1 cellular context compared by ENCODE assay signal in the genomic region with DNA sequence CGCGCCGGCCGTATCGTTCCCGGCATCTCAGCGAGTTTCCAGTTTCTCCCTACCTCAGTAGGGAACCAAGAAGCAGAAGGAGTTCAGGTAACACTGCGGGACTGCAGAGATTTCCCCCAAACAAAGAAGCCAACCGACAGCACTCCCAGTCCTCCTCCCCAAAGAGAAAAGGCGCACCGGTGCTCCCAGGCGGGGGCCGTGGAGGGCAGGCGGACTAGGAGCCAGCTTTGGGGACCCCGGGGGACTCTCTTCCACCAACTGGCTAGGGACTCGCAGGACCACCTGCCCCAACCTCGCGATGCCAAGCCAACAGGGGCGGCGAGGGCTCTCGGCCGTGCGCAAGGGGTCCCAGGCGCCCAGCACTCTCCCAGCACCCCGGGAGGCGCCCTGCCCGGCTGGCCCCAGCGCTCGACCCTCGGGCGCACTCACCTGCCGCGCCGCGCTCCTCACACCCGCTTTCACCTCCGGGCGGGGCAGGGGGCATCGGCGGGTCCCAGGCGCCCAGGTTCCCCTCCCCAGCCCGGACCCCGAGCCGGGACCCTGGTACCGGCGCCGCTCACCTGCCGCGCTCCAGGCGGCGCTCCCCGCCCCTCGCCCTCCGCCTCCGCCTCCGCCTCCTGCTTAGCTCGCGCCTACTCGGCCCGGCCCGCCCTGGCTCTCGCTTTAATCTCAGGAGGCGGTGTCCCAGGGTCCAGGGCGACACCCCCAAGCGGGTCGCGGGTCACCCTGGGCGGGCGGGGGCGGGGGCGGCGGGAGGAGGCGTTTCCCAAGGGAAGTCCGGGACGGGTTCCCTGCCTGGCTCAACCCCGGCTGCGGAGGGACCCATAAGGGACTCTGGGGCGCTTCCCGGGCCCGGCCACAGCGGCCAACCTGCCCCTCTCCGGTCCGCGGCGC.
TF ChIP-seq lines count a peak whose summit lies in the region.

A gene (minus strand): TSS at position 638 of the 894 bp plus-strand sequence. CDS start 10,025 bp downstream, outside the sequence.

TF ChIP-seq in H1, 55 proteins besides CTCF, POLR2A, EP300 and RAD21:
- TF ChIP-seq JUN (IDR thresholded peaks at IDR 0.05; ENCODE audit: low read depth, low read length): no peak
- peak in 1 of 2 experiments; percentile 15; a peak in 1 of 4 replicates for TF ChIP-seq SIN3A (conservative IDR thresholded peaks at IDR 0.05 in 1 of 2, IDR thresholded peaks at IDR 0.05 in 1 of 2; ENCODE audit: low read depth in 1 of 2, low read length in 2 of 2)
- no peak for TF ChIP-seq TAF1 (IDR thresholded peaks at IDR 0.05; ENCODE audit: low read depth, low read length)
- TF ChIP-seq RFX5 (IDR thresholded peaks at IDR 0.05; ENCODE audit: borderline replicate concordance, low read depth, low read length): no peak
- no peak for TF ChIP-seq NRF1 (IDR thresholded peaks at IDR 0.05; ENCODE audit: low read depth, low read length)
- TF ChIP-seq TCF12 (IDR thresholded peaks at IDR 0.05; ENCODE audit: low read depth, low read length): no peak
- TF ChIP-seq TBP (IDR thresholded peaks at IDR 0.05; ENCODE audit: low read depth, low read length): no peak
- no peak for TF ChIP-seq BRCA1 (IDR thresholded peaks at IDR 0.05; ENCODE audit: low read depth, low read length)
- TF ChIP-seq RXRA (IDR thresholded peaks at IDR 0.05; ENCODE audit: insufficient read depth, low read depth, low read length): no peak
- TF ChIP-seq POU5F1 (IDR thresholded peaks at IDR 0.05; ENCODE audit: low read depth, low read length): no peak
- no peak for TF ChIP-seq JUND (IDR thresholded peaks at IDR 0.05; ENCODE audit: low read length)
- TF ChIP-seq, protein P1, sequence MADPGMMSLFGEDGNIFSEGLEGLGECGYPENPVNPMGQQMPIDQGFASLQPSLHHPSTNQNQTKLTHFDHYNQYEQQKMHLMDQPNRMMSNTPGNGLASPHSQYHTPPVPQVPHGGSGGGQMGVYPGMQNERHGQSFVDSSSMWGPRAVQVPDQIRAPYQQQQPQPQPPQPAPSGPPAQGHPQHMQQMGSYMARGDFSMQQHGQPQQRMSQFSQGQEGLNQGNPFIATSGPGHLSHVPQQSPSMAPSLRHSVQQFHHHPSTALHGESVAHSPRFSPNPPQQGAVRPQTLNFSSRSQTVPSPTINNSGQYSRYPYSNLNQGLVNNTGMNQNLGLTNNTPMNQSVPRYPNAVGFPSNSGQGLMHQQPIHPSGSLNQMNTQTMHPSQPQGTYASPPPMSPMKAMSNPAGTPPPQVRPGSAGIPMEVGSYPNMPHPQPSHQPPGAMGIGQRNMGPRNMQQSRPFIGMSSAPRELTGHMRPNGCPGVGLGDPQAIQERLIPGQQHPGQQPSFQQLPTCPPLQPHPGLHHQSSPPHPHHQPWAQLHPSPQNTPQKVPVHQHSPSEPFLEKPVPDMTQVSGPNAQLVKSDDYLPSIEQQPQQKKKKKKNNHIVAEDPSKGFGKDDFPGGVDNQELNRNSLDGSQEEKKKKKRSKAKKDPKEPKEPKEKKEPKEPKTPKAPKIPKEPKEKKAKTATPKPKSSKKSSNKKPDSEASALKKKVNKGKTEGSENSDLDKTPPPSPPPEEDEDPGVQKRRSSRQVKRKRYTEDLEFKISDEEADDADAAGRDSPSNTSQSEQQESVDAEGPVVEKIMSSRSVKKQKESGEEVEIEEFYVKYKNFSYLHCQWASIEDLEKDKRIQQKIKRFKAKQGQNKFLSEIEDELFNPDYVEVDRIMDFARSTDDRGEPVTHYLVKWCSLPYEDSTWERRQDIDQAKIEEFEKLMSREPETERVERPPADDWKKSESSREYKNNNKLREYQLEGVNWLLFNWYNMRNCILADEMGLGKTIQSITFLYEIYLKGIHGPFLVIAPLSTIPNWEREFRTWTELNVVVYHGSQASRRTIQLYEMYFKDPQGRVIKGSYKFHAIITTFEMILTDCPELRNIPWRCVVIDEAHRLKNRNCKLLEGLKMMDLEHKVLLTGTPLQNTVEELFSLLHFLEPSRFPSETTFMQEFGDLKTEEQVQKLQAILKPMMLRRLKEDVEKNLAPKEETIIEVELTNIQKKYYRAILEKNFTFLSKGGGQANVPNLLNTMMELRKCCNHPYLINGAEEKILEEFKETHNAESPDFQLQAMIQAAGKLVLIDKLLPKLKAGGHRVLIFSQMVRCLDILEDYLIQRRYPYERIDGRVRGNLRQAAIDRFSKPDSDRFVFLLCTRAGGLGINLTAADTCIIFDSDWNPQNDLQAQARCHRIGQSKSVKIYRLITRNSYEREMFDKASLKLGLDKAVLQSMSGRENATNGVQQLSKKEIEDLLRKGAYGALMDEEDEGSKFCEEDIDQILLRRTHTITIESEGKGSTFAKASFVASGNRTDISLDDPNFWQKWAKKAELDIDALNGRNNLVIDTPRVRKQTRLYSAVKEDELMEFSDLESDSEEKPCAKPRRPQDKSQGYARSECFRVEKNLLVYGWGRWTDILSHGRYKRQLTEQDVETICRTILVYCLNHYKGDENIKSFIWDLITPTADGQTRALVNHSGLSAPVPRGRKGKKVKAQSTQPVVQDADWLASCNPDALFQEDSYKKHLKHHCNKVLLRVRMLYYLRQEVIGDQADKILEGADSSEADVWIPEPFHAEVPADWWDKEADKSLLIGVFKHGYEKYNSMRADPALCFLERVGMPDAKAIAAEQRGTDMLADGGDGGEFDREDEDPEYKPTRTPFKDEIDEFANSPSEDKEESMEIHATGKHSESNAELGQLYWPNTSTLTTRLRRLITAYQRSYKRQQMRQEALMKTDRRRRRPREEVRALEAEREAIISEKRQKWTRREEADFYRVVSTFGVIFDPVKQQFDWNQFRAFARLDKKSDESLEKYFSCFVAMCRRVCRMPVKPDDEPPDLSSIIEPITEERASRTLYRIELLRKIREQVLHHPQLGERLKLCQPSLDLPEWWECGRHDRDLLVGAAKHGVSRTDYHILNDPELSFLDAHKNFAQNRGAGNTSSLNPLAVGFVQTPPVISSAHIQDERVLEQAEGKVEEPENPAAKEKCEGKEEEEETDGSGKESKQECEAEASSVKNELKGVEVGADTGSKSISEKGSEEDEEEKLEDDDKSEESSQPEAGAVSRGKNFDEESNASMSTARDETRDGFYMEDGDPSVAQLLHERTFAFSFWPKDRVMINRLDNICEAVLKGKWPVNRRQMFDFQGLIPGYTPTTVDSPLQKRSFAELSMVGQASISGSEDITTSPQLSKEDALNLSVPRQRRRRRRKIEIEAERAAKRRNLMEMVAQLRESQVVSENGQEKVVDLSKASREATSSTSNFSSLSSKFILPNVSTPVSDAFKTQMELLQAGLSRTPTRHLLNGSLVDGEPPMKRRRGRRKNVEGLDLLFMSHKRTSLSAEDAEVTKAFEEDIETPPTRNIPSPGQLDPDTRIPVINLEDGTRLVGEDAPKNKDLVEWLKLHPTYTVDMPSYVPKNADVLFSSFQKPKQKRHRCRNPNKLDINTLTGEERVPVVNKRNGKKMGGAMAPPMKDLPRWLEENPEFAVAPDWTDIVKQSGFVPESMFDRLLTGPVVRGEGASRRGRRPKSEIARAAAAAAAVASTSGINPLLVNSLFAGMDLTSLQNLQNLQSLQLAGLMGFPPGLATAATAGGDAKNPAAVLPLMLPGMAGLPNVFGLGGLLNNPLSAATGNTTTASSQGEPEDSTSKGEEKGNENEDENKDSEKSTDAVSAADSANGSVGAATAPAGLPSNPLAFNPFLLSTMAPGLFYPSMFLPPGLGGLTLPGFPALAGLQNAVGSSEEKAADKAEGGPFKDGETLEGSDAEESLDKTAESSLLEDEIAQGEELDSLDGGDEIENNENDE (IDR thresholded peaks at IDR 0.05; ENCODE audit: insufficient replicate concordance, low read length): no peak
- no peak for TF ChIP-seq CREB1 (IDR thresholded peaks at IDR 0.05)
- TF ChIP-seq, protein P2, sequence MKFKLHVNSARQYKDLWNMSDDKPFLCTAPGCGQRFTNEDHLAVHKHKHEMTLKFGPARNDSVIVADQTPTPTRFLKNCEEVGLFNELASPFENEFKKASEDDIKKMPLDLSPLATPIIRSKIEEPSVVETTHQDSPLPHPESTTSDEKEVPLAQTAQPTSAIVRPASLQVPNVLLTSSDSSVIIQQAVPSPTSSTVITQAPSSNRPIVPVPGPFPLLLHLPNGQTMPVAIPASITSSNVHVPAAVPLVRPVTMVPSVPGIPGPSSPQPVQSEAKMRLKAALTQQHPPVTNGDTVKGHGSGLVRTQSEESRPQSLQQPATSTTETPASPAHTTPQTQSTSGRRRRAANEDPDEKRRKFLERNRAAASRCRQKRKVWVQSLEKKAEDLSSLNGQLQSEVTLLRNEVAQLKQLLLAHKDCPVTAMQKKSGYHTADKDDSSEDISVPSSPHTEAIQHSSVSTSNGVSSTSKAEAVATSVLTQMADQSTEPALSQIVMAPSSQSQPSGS (IDR thresholded peaks at IDR 0.05; ENCODE audit: low read length): no peak
- TF ChIP-seq SIX5 (IDR thresholded peaks at IDR 0.05; ENCODE audit: low read depth, low read length): no peak
- 0 out of 2 replicates have a peak, but pooled peaks have one; percentile 5 for TF ChIP-seq SUZ12 (IDR thresholded peaks at IDR 0.05; ENCODE audit: low read length)
- peak; percentile 37 for TF ChIP-seq ASH2L (IDR thresholded peaks at IDR 0.05; ENCODE audit: low read length)
- TF ChIP-seq CHD2 (IDR thresholded peaks at IDR 0.05; ENCODE audit: low read length): no peak
- TF ChIP-seq POLR2AphosphoS5 (IDR thresholded peaks at IDR 0.05; ENCODE audit: low read depth, low read length): no peak
- no peak for TF ChIP-seq YY1 (IDR thresholded peaks at IDR 0.05; ENCODE audit: low read depth, low read length)
- no peak for TF ChIP-seq CEBPB (IDR thresholded peaks at IDR 0.05; ENCODE audit: low read depth, low read length)
- TF ChIP-seq RNF2 (IDR thresholded peaks at IDR 0.05; ENCODE audit: borderline replicate concordance, low read depth, low read length, missing control alignments, poor library complexity, severe bottlenecking): no peak
- no peak for TF ChIP-seq CHD1 (IDR thresholded peaks at IDR 0.05; ENCODE audit: low read depth, low read length)
- TF ChIP-seq EGR1 (IDR thresholded peaks at IDR 0.05; ENCODE audit: borderline replicate concordance, low read depth, low read length): no peak
- TF ChIP-seq BACH1 (IDR thresholded peaks at IDR 0.05; ENCODE audit: low read length): no peak
- TF ChIP-seq CTBP2 (IDR thresholded peaks at IDR 0.05; ENCODE audit: borderline replicate concordance, insufficient read depth, insufficient read length, low read length): peak; percentile 99
- no peak for TF ChIP-seq FOSL1 (IDR thresholded peaks at IDR 0.05; ENCODE audit: insufficient read depth, low read depth, low read length)
- TF ChIP-seq NANOG (IDR thresholded peaks at IDR 0.05; ENCODE audit: insufficient read depth, low read depth, low read length, poor library complexity, severe bottlenecking): no peak
- TF ChIP-seq EZH2 (IDR thresholded peaks at IDR 0.05; ENCODE audit: low read depth, low read length, severe bottlenecking): no peak
- TF ChIP-seq CBX8 (IDR thresholded peaks at IDR 0.05; ENCODE audit: borderline replicate concordance, low read depth, low read length): no peak
- no peak for TF ChIP-seq SP2 (IDR thresholded peaks at IDR 0.05; ENCODE audit: low read length)
- TF ChIP-seq HDAC2 (IDR thresholded peaks at IDR 0.05; ENCODE audit: borderline replicate concordance in 1 of 2, low read depth in 2 of 2, low read length in 2 of 2): no peak
- no peak for TF ChIP-seq SP1 (IDR thresholded peaks at IDR 0.05; ENCODE audit: low read depth, low read length)
- no peak for TF ChIP-seq KDM5A (IDR thresholded peaks at IDR 0.05; ENCODE audit: low read length)
- no peak for TF ChIP-seq ZNF274 (IDR thresholded peaks at IDR 0.05; ENCODE audit: borderline replicate concordance, extremely low read depth, low read length)
- no peak for TF ChIP-seq HDAC6 (IDR thresholded peaks at IDR 0.05; ENCODE audit: low read depth, low read length)
- no peak for TF ChIP-seq TAF7 (optimal IDR thresholded peaks at IDR 0.05; ENCODE audit: borderline replicate concordance, low read depth, low read length)
- no peak for TF ChIP-seq MAFK (IDR thresholded peaks at IDR 0.05; ENCODE audit: low read depth, low read length)
- TF ChIP-seq, protein P3, sequence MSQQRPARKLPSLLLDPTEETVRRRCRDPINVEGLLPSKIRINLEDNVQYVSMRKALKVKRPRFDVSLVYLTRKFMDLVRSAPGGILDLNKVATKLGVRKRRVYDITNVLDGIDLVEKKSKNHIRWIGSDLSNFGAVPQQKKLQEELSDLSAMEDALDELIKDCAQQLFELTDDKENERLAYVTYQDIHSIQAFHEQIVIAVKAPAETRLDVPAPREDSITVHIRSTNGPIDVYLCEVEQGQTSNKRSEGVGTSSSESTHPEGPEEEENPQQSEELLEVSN (IDR thresholded peaks at IDR 0.05): peak; percentile 53; the same call in 1 of the 2 replicates
- TF ChIP-seq SP4 (IDR thresholded peaks at IDR 0.05; ENCODE audit: low read length): no peak
- TF ChIP-seq, protein P4, sequence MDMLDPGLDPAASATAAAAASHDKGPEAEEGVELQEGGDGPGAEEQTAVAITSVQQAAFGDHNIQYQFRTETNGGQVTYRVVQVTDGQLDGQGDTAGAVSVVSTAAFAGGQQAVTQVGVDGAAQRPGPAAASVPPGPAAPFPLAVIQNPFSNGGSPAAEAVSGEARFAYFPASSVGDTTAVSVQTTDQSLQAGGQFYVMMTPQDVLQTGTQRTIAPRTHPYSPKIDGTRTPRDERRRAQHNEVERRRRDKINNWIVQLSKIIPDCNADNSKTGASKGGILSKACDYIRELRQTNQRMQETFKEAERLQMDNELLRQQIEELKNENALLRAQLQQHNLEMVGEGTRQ (IDR thresholded peaks at IDR 0.05; ENCODE audit: low read length): no peak
- TF ChIP-seq SRF (IDR thresholded peaks at IDR 0.05; ENCODE audit: low read depth, low read length): no peak
- TF ChIP-seq PHF8 (conservative IDR thresholded peaks at IDR 0.05; ENCODE audit: low read depth, low read length): no peak
- TF ChIP-seq KDM1A (IDR thresholded peaks at IDR 0.05; ENCODE audit: borderline replicate concordance, low read length): no peak
- TF ChIP-seq SAP30 (IDR thresholded peaks at IDR 0.05; ENCODE audit: insufficient read depth, insufficient replicate concordance, low read length): no peak
- no peak for TF ChIP-seq CBX5 (IDR thresholded peaks at IDR 0.05; ENCODE audit: low read depth, low read length)
- TF ChIP-seq, protein P5, sequence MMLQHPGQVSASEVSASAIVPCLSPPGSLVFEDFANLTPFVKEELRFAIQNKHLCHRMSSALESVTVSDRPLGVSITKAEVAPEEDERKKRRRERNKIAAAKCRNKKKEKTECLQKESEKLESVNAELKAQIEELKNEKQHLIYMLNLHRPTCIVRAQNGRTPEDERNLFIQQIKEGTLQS (IDR thresholded peaks at IDR 0.05; ENCODE audit: insufficient read depth, low read depth, low read length): no peak
- TF ChIP-seq TEAD4 (IDR thresholded peaks at IDR 0.05; ENCODE audit: low read depth, low read length): no peak
- TF ChIP-seq, protein P6, sequence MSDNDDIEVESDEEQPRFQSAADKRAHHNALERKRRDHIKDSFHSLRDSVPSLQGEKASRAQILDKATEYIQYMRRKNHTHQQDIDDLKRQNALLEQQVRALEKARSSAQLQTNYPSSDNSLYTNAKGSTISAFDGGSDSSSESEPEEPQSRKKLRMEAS (IDR thresholded peaks at IDR 0.05): peak; percentile 45; the same call in 1 of the 2 replicates
- no peak for TF ChIP-seq SIRT6 (IDR thresholded peaks at IDR 0.05; ENCODE audit: low read length)
- peak; percentile 63; the same call in 1 of the 2 replicates for TF ChIP-seq RBBP5 (IDR thresholded peaks at IDR 0.05; ENCODE audit: borderline replicate concordance, low read depth, low read length)
- TF ChIP-seq KDM4A (IDR thresholded peaks at IDR 0.05; ENCODE audit: low read depth, low read length, severe bottlenecking): peak; percentile 88
